8 cellular contexts compared by ENCODE assay signal in genomic region chr4:155376387-155377268, GRCh38. TPM values are rescaled to one million over a fixed set of nuclear protein-coding genes. Genes with fewer than 3 reads are reported as not detected.
DNase-seq lines count a peak whose midpoint lies in the region; ATAC-seq and TF ChIP-seq lines count a peak whose summit lies in the region.

MAP9 (minus strand) TSS chr4:155376965; CDS start chr4:155375850, 1,115 bp downstream.

- H3K27ac ChIP-seq in 22Rv1, result peak within 1 kb of the TSS; percentile 72
- no peak within 1 kb of the TSS for H3K27ac ChIP-seq in ectodermal cell (ENCODE audit: insufficient read depth, low read depth, low read length, poor library complexity, severe bottlenecking)
- H3K27ac ChIP-seq in lung (ENCODE audit: low read depth in 1 of 2, low read length in 1 of 2), result peak within 1 kb of the TSS; percentile 2 to 80

- H3K27me3 Mint-ChIP-seq in activated CD8-positive, alpha-beta T cell treated with anti-CD3 and anti-CD28 coated beads for 36 hours, result no peaks in the 10 kb centered on the region

- peaks cover 3% of the 10 kb centered on the region for H3K36me3 Mint-ChIP-seq in activated CD8-positive, alpha-beta T cell treated with anti-CD3 and anti-CD28 coated beads for 36 hours (ENCODE audit: low read depth)

- TF ChIP-seq CTCF in 22Rv1 (IDR thresholded peaks at IDR 0.05), result no peak
- TF ChIP-seq CTCF in activated CD8-positive, alpha-beta T cell treated with anti-CD3 and anti-CD28 coated beads for 36 hours (IDR thresholded peaks at IDR 0.05), result no peak
- no peak for TF ChIP-seq CTCF in lung (IDR thresholded peaks at IDR 0.05; ENCODE audit: control extremely low read depth, extremely low read depth)

- WGBS in ectodermal cell, 2 experiments, result 6 to 7% methylated on average over 66 of the region's 66 CpGs
- WGBS in lung, 2 donors, result 5 to 6% methylated on average over 66 of the region's 66 CpGs

- peak within 1 kb of the TSS; percentile 90 for H3K27ac Mint-ChIP-seq in activated CD8-positive, alpha-beta T cell treated with anti-CD3 and anti-CD28 coated beads for 36 hours

- H3K4me1 Mint-ChIP-seq in activated CD8-positive, alpha-beta T cell treated with anti-CD3 and anti-CD28 coated beads for 36 hours (ENCODE audit: low read depth), result peaks cover 18% of the 10 kb centered on the region

- H3K4me1 ChIP-seq in ectodermal cell (ENCODE audit: control insufficient read depth, insufficient read depth, low read length) (no peaks in the 10 kb centered on the region), lung (ENCODE audit: control insufficient read depth in 2 of 2, insufficient read depth in 2 of 2, low read length in 2 of 2) (no peaks in the 10 kb centered on the region)

- H3K4me3 ChIP-seq in ectodermal cell (ENCODE audit: insufficient read depth, low read depth, low read length), result peak within 1 kb of the TSS; percentile 81
- H3K4me3 ChIP-seq in lung, result peak within 1 kb of the TSS; percentile 54

- intact Hi-C loops in activated CD8-positive, alpha-beta T cell treated with anti-CD3 and anti-CD28 coated beads for 36 hours (cut with micrococcal nuclease), result loop anchor here (10.0 kb wide), 1 partner anchor 822 kb away; the partner anchor contains the start of gene PLRG1

- no peaks in the 10 kb centered on the region for H3K9me3 Mint-ChIP-seq in activated CD8-positive, alpha-beta T cell treated with anti-CD3 and anti-CD28 coated beads for 36 hours

- peak within 1 kb of the TSS; percentile 82 for H3K4me3 Mint-ChIP-seq in activated CD8-positive, alpha-beta T cell treated with anti-CD3 and anti-CD28 coated beads for 36 hours

- peak; percentile 93 for DNase-seq in NCI-H2227 treated with DMSO at 0.1 percent for 48 hours (lab: John Stamatoyannopoulos, UW)
- DNase-seq in activated CD8-positive, alpha-beta T cell treated with anti-CD3 and anti-CD28 coated beads for 36 hours, result peak; percentile 95
- DNase-seq in lung (ENCODE audit: low spot score), result peak; percentile 89
- peak; percentile 65 to 76 (median 76) for DNase-seq in stimulated activated CD4-positive, alpha-beta T cell treated with anti-CD3 and anti-CD28 coated beads, TNF-alpha, amount 100 ng/mL, for 4 hours (ENCODE audit: low read depth in 3 of 3)

- H3K36me3 ChIP-seq in ectodermal cell (ENCODE audit: control insufficient read depth, insufficient read depth, low read length), result no peaks in the 10 kb centered on the region
- H3K36me3 ChIP-seq in lung (ENCODE audit: control insufficient read depth in 2 of 2, insufficient read depth in 2 of 2, low read length in 2 of 2), result peaks cover 0 to 4% of the 10 kb centered on the region in 2 donors

- POLR2A ChIA-PET in activated CD8-positive, alpha-beta T cell treated with anti-CD3 and anti-CD28 coated beads for 36 hours (lab: Charles Lee), result interaction anchor here (1.1 kb wide), 1 partner anchor 379 kb away, joined by 3 read pairs; no protein-coding TSS in a partner anchor

- H3K9me3 ChIP-seq in ectodermal cell (ENCODE audit: control insufficient read depth, low read length) (no peaks in the 10 kb centered on the region), lung (ENCODE audit: control insufficient read depth in 2 of 2, insufficient read depth in 1 of 2, low read length in 1 of 2) (no peaks in the 10 kb centered on the region)

- peak; percentile 99 for ATAC-seq in GM18861 (IDR thresholded peaks at IDR 0.05; ENCODE audit: unreplicated experiment)
- ATAC-seq in HG03066 (IDR thresholded peaks at IDR 0.05; ENCODE audit: low read depth, unreplicated experiment), result peak; percentile 97
- ATAC-seq in activated CD8-positive, alpha-beta T cell treated with anti-CD3 and anti-CD28 coated beads for 36 hours, result peak; percentile 95
- peak; percentile 93 for ATAC-seq in lung (ENCODE audit: insufficient read depth, low FRiP score)

- CTCF ChIA-PET in activated CD8-positive, alpha-beta T cell treated with anti-CD3 and anti-CD28 coated beads for 36 hours (lab: Charles Lee), result interaction anchor here (0.9 kb wide), 1 partner anchor 824 kb away, joined by 5 read pairs; no protein-coding TSS in a partner anchor

- H3K27me3 ChIP-seq in ectodermal cell (ENCODE audit: control insufficient read depth, insufficient read depth, low read length, poor library complexity, severe bottlenecking) (peaks cover 3% of the 10 kb centered on the region), lung (ENCODE audit: control insufficient read depth, insufficient read depth) (no peaks in the 10 kb centered on the region)

RNA-seq across cellular contexts. Expression of gene MAP9, which starts in this region (rescaled TPM):
- total RNA-seq in activated CD8-positive, alpha-beta T cell treated with anti-CD3 and anti-CD28 coated beads for 36 hours, result 1 to 10 TPM; 8.3 to 8.4 TPM
- polyA plus RNA-seq in ectodermal cell (2013, experiment 1 of 4), result 11.7 TPM
- polyA plus RNA-seq in ectodermal cell (2013, experiment 2 of 4), result 16.3 TPM
- 12.4 TPM for polyA plus RNA-seq in ectodermal cell (2013, experiment 3 of 4)
- polyA plus RNA-seq in ectodermal cell (2013, experiment 4 of 4), result 13.8 TPM
- 10 to 100 TPM; 16.9 to 31.5 TPM for total RNA-seq in lung
- polyA plus RNA-seq in lung, result 1 to 10 TPM; 5.1 to 6.8 TPM
